ENCODE assay signal across 7 cellular contexts in genomic region chr18:13611058-13611615, GRCh38.
DNase-seq lines count a peak whose midpoint lies in the region; ATAC-seq lines count a peak whose summit lies in the region.

No MANE protein-coding gene starts in this region.

- peak overlapping the region; percentile 98 for H3K27ac Mint-ChIP-seq in activated T-cell treated with anti-CD3 and anti-CD28 coated beads, Interleukin-2, amount 50 U/mL, for 72 hours

- peaks cover 83% of the 10 kb centered on the region for H3K4me1 Mint-ChIP-seq in activated T-cell treated with anti-CD3 and anti-CD28 coated beads, Interleukin-2, amount 50 U/mL, for 72 hours (ENCODE audit: low read depth)

- ATAC-seq in GM18498 (IDR thresholded peaks at IDR 0.05; ENCODE audit: unreplicated experiment) (peak; percentile 18), HG03045 (IDR thresholded peaks at IDR 0.05; ENCODE audit: unreplicated experiment) (peak; percentile 35)
- no peak for ATAC-seq in activated T-cell treated with anti-CD3 and anti-CD28 coated beads, Interleukin-2, amount 50 U/mL, for 72 hours (replicated peaks in 1 of 2)

- peak in 1 of 2 donors; percentile 27 for DNase-seq in activated T-cell treated with anti-CD3 and anti-CD28 coated beads, Interleukin-2, amount 50 U/mL, for 72 hours
- DNase-seq in head of caudate nucleus, result peak in 34 of 42 donors; percentile 41 to 88 (median 74)
- DNase-seq in pulmonary artery endothelial cell (ENCODE audit: low read depth, low spot score), result peak; percentile 11
- DNase-seq in GDM1 (lab: John Stamatoyannopoulos, UW), result no peak
- DNase-seq in UCSD-AML1 (lab: John Stamatoyannopoulos, UW; ENCODE audit: unreplicated experiment), result no peak

- H3K36me3 Mint-ChIP-seq in activated T-cell treated with anti-CD3 and anti-CD28 coated beads, Interleukin-2, amount 50 U/mL, for 72 hours (ENCODE audit: insufficient read depth in 2 of 2), result peaks cover 0 to 3% of the 10 kb centered on the region in 2 donors

- no peaks in the 10 kb centered on the region for H3K9me3 Mint-ChIP-seq in activated T-cell treated with anti-CD3 and anti-CD28 coated beads, Interleukin-2, amount 50 U/mL, for 72 hours

- H3K27me3 Mint-ChIP-seq in activated T-cell treated with anti-CD3 and anti-CD28 coated beads, Interleukin-2, amount 50 U/mL, for 72 hours (ENCODE audit: low read depth), result no peaks in the 10 kb centered on the region

- intact Hi-C loops in head of caudate nucleus (cut with DNase I), result loop anchor here (1.0 kb wide), 1 partner anchor 46 kb away; no protein-coding TSS in a partner anchor

- H3K4me3 Mint-ChIP-seq in activated T-cell treated with anti-CD3 and anti-CD28 coated beads, Interleukin-2, amount 50 U/mL, for 72 hours, result peak overlapping the region; percentile 83 to 89

Comparison
In these comparisons a context has a peak if more than half of its experiments do, and no peak if none do; other contexts are left out.
1. ATAC-seq: peak in GM18498 (single experiment) and HG03045 (single experiment); none in activated T-cell treated with anti-CD3 and anti-CD28 coated beads, Interleukin-2, amount 50 U/mL, for 72 hours (0 of 2).
2. DNase-seq: peak in head of caudate nucleus (34 of 42) and pulmonary artery endothelial cell (single experiment); none in GDM1 (single experiment) and UCSD-AML1 (single experiment).